Comparison of ENCODE assay signal across 30 cellular contexts in the genomic region with DNA sequence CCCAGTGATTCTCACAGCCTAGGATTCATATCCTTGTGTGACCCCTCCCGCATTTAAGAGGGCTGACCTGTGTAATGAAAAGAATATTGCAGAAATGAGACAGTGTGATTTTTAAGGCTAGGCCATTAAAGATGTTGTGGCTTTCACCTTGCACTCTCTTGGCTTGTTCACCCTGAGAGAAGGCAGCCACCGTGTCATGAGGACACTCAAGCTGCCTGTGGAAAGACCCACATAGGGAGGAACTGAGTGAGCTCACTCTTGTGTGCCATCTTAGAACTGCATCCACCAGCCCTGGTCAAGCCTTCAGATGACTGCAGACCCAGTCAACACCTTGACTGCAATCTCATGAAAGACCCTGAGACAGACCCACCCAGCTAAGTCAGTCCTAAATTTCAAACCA. TPM values are rescaled to one million over a fixed set of nuclear protein-coding genes. Genes with fewer than 3 reads are reported as not detected.
DNase-seq lines count a peak whose midpoint lies in the region; ATAC-seq and TF ChIP-seq lines count a peak whose summit lies in the region.
"Had no signal": no experiment of that assay in that cellular context is flagged by ENCODE, and none has a peak within 500 bp of the region (broad histone marks: within the 10 kb centered on the region; RNA-seq: fewer than 3 reads in every experiment).

No MANE protein-coding gene starts in this region.

- H3K9ac ChIP-seq in Karpas-422 (ENCODE audit: low read length): no peak overlapping the region

- H3K36me3 Mint-ChIP-seq in stimulated activated naive B cell treated with anti-CD40 and anti-IgM and Interleukin-4, amounts not matched to agents 10 μg/mL and 1 μg/mL and 100 μg/mL, for 72 hours: no peaks in the 10 kb centered on the region

- no peaks in the 10 kb centered on the region for H3K36me3 ChIP-seq in Karpas-422 (ENCODE audit: insufficient read depth, low read length)
- H3K36me3 ChIP-seq: adrenal gland, esophagus squamous epithelium, heart left ventricle, left ventricle myocardium inferior, thoracic aorta had no signal

- H3K27me3 Mint-ChIP-seq in stimulated activated naive B cell treated with anti-CD40 and anti-IgM and Interleukin-4, amounts not matched to agents 10 μg/mL and 1 μg/mL and 100 μg/mL, for 72 hours: peaks cover 3 to 6% of the 10 kb centered on the region in 2 donors
- H3K27me3 Mint-ChIP-seq: activated CD4-positive, alpha-beta memory T cell treated with anti-CD3 and anti-CD28 coated beads, Interleukin-2, amount 10 ng/mL, durations not matched to agents 7 days and 5 days; CD4-positive, alpha-beta T cell; central memory CD8-positive, alpha-beta T cell; dendritic cell treated with granulocyte-macrophage colony-stimulating factor and Interleukin-4, amounts not matched to agents 40 ng/mL and 50 ng/mL, for 4 days had no signal

- H3K27me3 ChIP-seq in Karpas-422 (ENCODE audit: low read length): no peaks in the 10 kb centered on the region
- H3K27me3 ChIP-seq: adrenal gland, esophagus squamous epithelium, heart left ventricle had no signal

- no peak overlapping the region for H2AFZ ChIP-seq in Karpas-422 (ENCODE audit: low read length)

- H3K27ac ChIP-seq in Karpas-422 (ENCODE audit: low read length): no peak overlapping the region
- H3K27ac ChIP-seq: adrenal gland, esophagus squamous epithelium, heart left ventricle, left ventricle myocardium inferior, skin epidermis, thoracic aorta had no signal

- H3K4me3 Mint-ChIP-seq in stimulated activated naive B cell treated with anti-CD40 and anti-IgM and Interleukin-4, amounts not matched to agents 10 μg/mL and 1 μg/mL and 100 μg/mL, for 72 hours: no peak overlapping the region
- H3K4me3 Mint-ChIP-seq: activated CD4-positive, alpha-beta memory T cell treated with anti-CD3 and anti-CD28 coated beads, Interleukin-2, amount 10 ng/mL, durations not matched to agents 7 days and 5 days; CD4-positive, alpha-beta T cell; central memory CD8-positive, alpha-beta T cell; dendritic cell treated with granulocyte-macrophage colony-stimulating factor and Interleukin-4, amounts not matched to agents 40 ng/mL and 50 ng/mL, for 4 days had no signal

- no peak overlapping the region for H3K4me2 ChIP-seq in Karpas-422 (ENCODE audit: low read depth, low read length, poor library complexity, severe bottlenecking)

- H3K9me2 ChIP-seq in Karpas-422 (replicated peaks; ENCODE audit: insufficient read depth, low read length): no peaks in the 10 kb centered on the region

- H3K4me3 ChIP-seq in Karpas-422 (ENCODE audit: low read length): no peak overlapping the region
- H3K4me3 ChIP-seq: adrenal gland, esophagus squamous epithelium, heart left ventricle, left ventricle myocardium inferior, skin epidermis, thoracic aorta had no signal

- H3K27ac Mint-ChIP-seq in stimulated activated naive B cell treated with anti-CD40 and anti-IgM and Interleukin-4, amounts not matched to agents 10 μg/mL and 1 μg/mL and 100 μg/mL, for 72 hours: no peak overlapping the region
- H3K27ac Mint-ChIP-seq: activated CD4-positive, alpha-beta memory T cell treated with anti-CD3 and anti-CD28 coated beads, Interleukin-2, amount 10 ng/mL, durations not matched to agents 7 days and 5 days; CD4-positive, alpha-beta T cell; dendritic cell treated with granulocyte-macrophage colony-stimulating factor and Interleukin-4, amounts not matched to agents 40 ng/mL and 50 ng/mL, for 4 days had no signal

- H3K4me1 Mint-ChIP-seq in stimulated activated naive B cell treated with anti-CD40 and anti-IgM and Interleukin-4, amounts not matched to agents 10 μg/mL and 1 μg/mL and 100 μg/mL, for 72 hours: no peaks in the 10 kb centered on the region

- H3K9me3 Mint-ChIP-seq in stimulated activated naive B cell treated with anti-CD40 and anti-IgM and Interleukin-4, amounts not matched to agents 10 μg/mL and 1 μg/mL and 100 μg/mL, for 72 hours: no peaks in the 10 kb centered on the region
- H3K9me3 Mint-ChIP-seq: activated CD4-positive, alpha-beta memory T cell treated with anti-CD3 and anti-CD28 coated beads, Interleukin-2, amount 10 ng/mL, durations not matched to agents 7 days and 5 days; CD4-positive, alpha-beta T cell; central memory CD8-positive, alpha-beta T cell; dendritic cell treated with granulocyte-macrophage colony-stimulating factor and Interleukin-4, amounts not matched to agents 40 ng/mL and 50 ng/mL, for 4 days had no signal

- no peaks in the 10 kb centered on the region for H3K4me1 ChIP-seq in Karpas-422 (ENCODE audit: low read length)

- no peaks in the 10 kb centered on the region for H3K9me3 ChIP-seq in Karpas-422 (ENCODE audit: low read length)
- H3K9me3 ChIP-seq: adrenal gland, esophagus squamous epithelium, heart left ventricle, left ventricle myocardium inferior, thoracic aorta had no signal

- no peak for TF ChIP-seq CTCF in GM20000 (IDR thresholded peaks at IDR 0.05; ENCODE audit: extremely low read depth, missing control alignments)

- H4K20me1 ChIP-seq in Karpas-422 (ENCODE audit: insufficient read depth, low read depth, low read length): no peaks in the 10 kb centered on the region

- peak; percentile 9 for DNase-seq in activated CD8-positive, alpha-beta memory T cell treated with anti-CD3 and anti-CD28 coated beads for 24 hours
- no peak for DNase-seq in activated CD8-positive, alpha-beta memory T cell treated with anti-CD3 and anti-CD28 coated beads, Interleukin-2, amount 50 U/mL, for 4 hours
- no peak for DNase-seq in stimulated activated naive B cell treated with anti-CD40 and anti-IgM and Interleukin-4, amounts not matched to agents 10 μg/mL and 1 μg/mL and 100 μg/mL, for 72 hours
- DNase-seq in GM20000 (ENCODE audit: low spot score) (no peak), LoVo (ENCODE audit: low spot score) (no peak), Karpas-422 (no peak)
- DNase-seq: activated CD4-positive, alpha-beta memory T cell treated with anti-CD3 and anti-CD28 coated beads, Interleukin-2, amount 10 ng/mL, durations not matched to agents 7 days and 5 days; activated naive CD4-positive, alpha-beta T cell treated with Interleukin-2 at 50 U/mL for 16 hours; activated T-cell treated with anti-CD3 and anti-CD28 coated beads, Interleukin-2, amount 50 U/mL, for 1 hour; adrenal gland; CD4-positive, alpha-beta T cell; esophagus squamous epithelium; foreskin melanocyte; GOT3; heart left ventricle; left ventricle myocardium inferior; mesenchymal stem cell; NCI-H1436 treated with DMSO at 0.1 percent for 48 hours; NCI-H446 treated with DMSO at 0.1 percent for 48 hours; NCI-H774; SIG-M5; stimulated activated naive CD4-positive, alpha-beta T cell had no signal

- ATAC-seq in GM18868 (IDR thresholded peaks at IDR 0.05; ENCODE audit: unreplicated experiment): peak; percentile 47
- peak; percentile 41 for ATAC-seq in HG03469 (IDR thresholded peaks at IDR 0.05; ENCODE audit: unreplicated experiment)
- peak; percentile 23 to 41 for ATAC-seq in stimulated activated naive B cell treated with anti-CD40 and anti-IgM and Interleukin-4, amounts not matched to agents 10 μg/mL and 1 μg/mL and 100 μg/mL, for 72 hours (replicated peaks)
- ATAC-seq: activated CD4-positive, CD25-positive, alpha-beta regulatory T cell treated with anti-CD3 and anti-CD28 coated beads, Interleukin-2, amount 50 U/mL, for 24 hours; heart left ventricle; HepG2 had no signal

- no peaks in the 10 kb centered on the region for H3K79me2 ChIP-seq in Karpas-422 (ENCODE audit: low read length)

RNA-seq across cellular contexts. Expression of a gene that starts 46.3 kb away (rescaled TPM):
- total RNA-seq in Karpas-422 (2014; rRNA removed; shearing (Covaris generic); ENCODE audit: low replicate concordance): 116 and 138 TPM in 2 replicates
